1 cellular context compared by ENCODE assay signal in genomic region chr5:106121972-106122605, GRCh38.
TF ChIP-seq lines count a peak whose summit lies in the region.

No MANE protein-coding gene starts in this region.

TF ChIP-seq in SK-N-SH treated with all-trans-retinoic acid at 6 μM for 48 hours, 23 proteins besides CTCF, POLR2A, EP300 and RAD21 (continued from another document):
- TF ChIP-seq PATZ1 (CRISPR knock-in tag; IDR thresholded peaks at IDR 0.05; ENCODE audit: borderline replicate concordance), result no peak
- no peak for TF ChIP-seq TOX (CRISPR knock-in tag; IDR thresholded peaks at IDR 0.05; ENCODE audit: borderline replicate concordance)
- no peak for TF ChIP-seq POU6F1 (CRISPR knock-in tag; IDR thresholded peaks at IDR 0.05; ENCODE audit: borderline replicate concordance, low read depth)
- TF ChIP-seq RARB (CRISPR knock-in tag; IDR thresholded peaks at IDR 0.05), result no peak
TF ChIP-seq in SK-N-SH treated with all-trans-retinoic acid at 6 μM for 48 hours: peak in this region for 0.
